Comparison of ENCODE assay signal across 1 cellular context in genomic region chr1:156194300-156194652, GRCh38.
A peak's percentile ranks its signal among the peaks of the same experiment; 100 is the strongest.
TF ChIP-seq lines count a peak whose summit lies in the region.

No MANE protein-coding gene starts in this region.

TF ChIP-seq in HepG2, 621 proteins besides CTCF, POLR2A, EP300 and RAD21 (continued from another document):
- TF ChIP-seq HNRNPK (IDR thresholded peaks at IDR 0.05; ENCODE audit: low read depth, low read length, poor library complexity, severe bottlenecking) (no peak), ZNF569 (CRISPR knock-in tag; IDR thresholded peaks at IDR 0.05; ENCODE audit: borderline replicate concordance) (no peak), PHF5A (CRISPR knock-in tag; IDR thresholded peaks at IDR 0.05; ENCODE audit: low read depth, unreplicated experiment) (peak; percentile 4), ZNF414 (CRISPR knock-in tag; IDR thresholded peaks at IDR 0.05) (no peak), XRCC5 (optimal IDR thresholded peaks at IDR 0.05; ENCODE audit: low read length) (no peak), BCL3 (CRISPR knock-in tag; IDR thresholded peaks at IDR 0.05) (no peak), ZNF674 (CRISPR knock-in tag; IDR thresholded peaks at IDR 0.05; ENCODE audit: low read depth) (no peak), ZNF230 (CRISPR knock-in tag; IDR thresholded peaks at IDR 0.05) (no peak), TSC22D2 (CRISPR knock-in tag; IDR thresholded peaks at IDR 0.05; ENCODE audit: borderline replicate concordance) (no peak), FOXK1 (CRISPR knock-in tag; IDR thresholded peaks at IDR 0.05; ENCODE audit: borderline replicate concordance, low read depth) (no peak), HNF1B (CRISPR knock-in tag; IDR thresholded peaks at IDR 0.05) (0 out of 2 replicates have a peak, but pooled peaks have one; percentile 0), RAD51 (IDR thresholded peaks at IDR 0.05; ENCODE audit: borderline replicate concordance) (peak; percentile 26; the same call in 1 of the 2 replicates), ZSCAN30 (CRISPR knock-in tag; IDR thresholded peaks at IDR 0.05) (no peak), PRPF4 (IDR thresholded peaks at IDR 0.05; ENCODE audit: low read depth, low read length, poor library complexity, severe bottlenecking) (no peak), NR2F6 (IDR thresholded peaks at IDR 0.05) (no peak), NR2F6 (CRISPR knock-in tag; IDR thresholded peaks at IDR 0.05) (no peak), BORCS8-MEF2B (CRISPR knock-in tag; IDR thresholded peaks at IDR 0.05) (no peak), GZF1 (CRISPR knock-in tag; IDR thresholded peaks at IDR 0.05) (no peak), RARA (CRISPR knock-in tag; IDR thresholded peaks at IDR 0.05) (no peak), SPEN (CRISPR knock-in tag; IDR thresholded peaks at IDR 0.05; ENCODE audit: low read depth) (no peak), STAG1 (CRISPR knock-in tag; IDR thresholded peaks at IDR 0.05) (no peak), MEF2D (CRISPR knock-in tag; IDR thresholded peaks at IDR 0.05) (no peak), ZNF331 (CRISPR knock-in tag; IDR thresholded peaks at IDR 0.05) (no peak), ZNF709 (CRISPR knock-in tag; IDR thresholded peaks at IDR 0.05) (no peak), ZNF225 (CRISPR knock-in tag; IDR thresholded peaks at IDR 0.05) (peak; percentile 28; the same call in 1 of the 2 replicates), TBX2 (CRISPR knock-in tag; IDR thresholded peaks at IDR 0.05; ENCODE audit: borderline replicate concordance) (no peak), ZNF329 (CRISPR knock-in tag; IDR thresholded peaks at IDR 0.05; ENCODE audit: low read depth) (no peak), ZNF749 (CRISPR knock-in tag; IDR thresholded peaks at IDR 0.05; ENCODE audit: borderline replicate concordance) (no peak), ZNF547 (CRISPR knock-in tag; IDR thresholded peaks at IDR 0.05) (no peak), TP53 (CRISPR knock-in tag; conservative IDR thresholded peaks at IDR 0.05) (no peak), SRF (IDR thresholded peaks at IDR 0.05; ENCODE audit: low read depth, low read length) (no peak)
- TF ChIP-seq, protein P1, sequence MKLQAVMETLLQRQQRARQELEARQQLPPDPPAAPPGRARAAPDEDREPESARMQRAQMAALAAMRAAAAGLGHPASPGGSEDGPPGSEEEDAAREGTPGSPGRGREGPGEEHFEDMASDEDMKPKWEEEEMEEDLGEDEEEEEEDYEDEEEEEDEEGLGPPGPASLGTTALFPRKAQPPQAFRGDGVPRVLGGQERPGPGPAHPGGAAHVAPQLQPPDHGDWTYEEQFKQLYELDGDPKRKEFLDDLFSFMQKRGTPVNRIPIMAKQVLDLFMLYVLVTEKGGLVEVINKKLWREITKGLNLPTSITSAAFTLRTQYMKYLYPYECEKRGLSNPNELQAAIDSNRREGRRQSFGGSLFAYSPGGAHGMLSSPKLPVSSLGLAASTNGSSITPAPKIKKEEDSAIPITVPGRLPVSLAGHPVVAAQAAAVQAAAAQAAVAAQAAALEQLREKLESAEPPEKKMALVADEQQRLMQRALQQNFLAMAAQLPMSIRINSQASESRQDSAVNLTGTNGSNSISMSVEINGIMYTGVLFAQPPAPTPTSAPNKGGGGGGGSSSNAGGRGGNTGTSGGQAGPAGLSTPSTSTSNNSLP (IDR thresholded peaks at IDR 0.05; ENCODE audit: low read depth, low read length) = no peak
- TF ChIP-seq, protein P2, sequence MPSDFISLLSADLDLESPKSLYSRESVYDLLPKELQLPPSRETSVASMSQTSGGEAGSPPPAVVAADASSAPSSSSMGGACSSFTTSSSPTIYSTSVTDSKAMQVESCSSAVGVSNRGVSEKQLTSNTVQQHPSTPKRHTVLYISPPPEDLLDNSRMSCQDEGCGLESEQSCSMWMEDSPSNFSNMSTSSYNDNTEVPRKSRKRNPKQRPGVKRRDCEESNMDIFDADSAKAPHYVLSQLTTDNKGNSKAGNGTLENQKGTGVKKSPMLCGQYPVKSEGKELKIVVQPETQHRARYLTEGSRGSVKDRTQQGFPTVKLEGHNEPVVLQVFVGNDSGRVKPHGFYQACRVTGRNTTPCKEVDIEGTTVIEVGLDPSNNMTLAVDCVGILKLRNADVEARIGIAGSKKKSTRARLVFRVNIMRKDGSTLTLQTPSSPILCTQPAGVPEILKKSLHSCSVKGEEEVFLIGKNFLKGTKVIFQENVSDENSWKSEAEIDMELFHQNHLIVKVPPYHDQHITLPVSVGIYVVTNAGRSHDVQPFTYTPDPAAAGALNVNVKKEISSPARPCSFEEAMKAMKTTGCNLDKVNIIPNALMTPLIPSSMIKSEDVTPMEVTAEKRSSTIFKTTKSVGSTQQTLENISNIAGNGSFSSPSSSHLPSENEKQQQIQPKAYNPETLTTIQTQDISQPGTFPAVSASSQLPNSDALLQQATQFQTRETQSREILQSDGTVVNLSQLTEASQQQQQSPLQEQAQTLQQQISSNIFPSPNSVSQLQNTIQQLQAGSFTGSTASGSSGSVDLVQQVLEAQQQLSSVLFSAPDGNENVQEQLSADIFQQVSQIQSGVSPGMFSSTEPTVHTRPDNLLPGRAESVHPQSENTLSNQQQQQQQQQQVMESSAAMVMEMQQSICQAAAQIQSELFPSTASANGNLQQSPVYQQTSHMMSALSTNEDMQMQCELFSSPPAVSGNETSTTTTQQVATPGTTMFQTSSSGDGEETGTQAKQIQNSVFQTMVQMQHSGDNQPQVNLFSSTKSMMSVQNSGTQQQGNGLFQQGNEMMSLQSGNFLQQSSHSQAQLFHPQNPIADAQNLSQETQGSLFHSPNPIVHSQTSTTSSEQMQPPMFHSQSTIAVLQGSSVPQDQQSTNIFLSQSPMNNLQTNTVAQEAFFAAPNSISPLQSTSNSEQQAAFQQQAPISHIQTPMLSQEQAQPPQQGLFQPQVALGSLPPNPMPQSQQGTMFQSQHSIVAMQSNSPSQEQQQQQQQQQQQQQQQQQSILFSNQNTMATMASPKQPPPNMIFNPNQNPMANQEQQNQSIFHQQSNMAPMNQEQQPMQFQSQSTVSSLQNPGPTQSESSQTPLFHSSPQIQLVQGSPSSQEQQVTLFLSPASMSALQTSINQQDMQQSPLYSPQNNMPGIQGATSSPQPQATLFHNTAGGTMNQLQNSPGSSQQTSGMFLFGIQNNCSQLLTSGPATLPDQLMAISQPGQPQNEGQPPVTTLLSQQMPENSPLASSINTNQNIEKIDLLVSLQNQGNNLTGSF (CRISPR knock-in tag; IDR thresholded peaks at IDR 0.05) = no peak
- TF ChIP-seq, protein P3, sequence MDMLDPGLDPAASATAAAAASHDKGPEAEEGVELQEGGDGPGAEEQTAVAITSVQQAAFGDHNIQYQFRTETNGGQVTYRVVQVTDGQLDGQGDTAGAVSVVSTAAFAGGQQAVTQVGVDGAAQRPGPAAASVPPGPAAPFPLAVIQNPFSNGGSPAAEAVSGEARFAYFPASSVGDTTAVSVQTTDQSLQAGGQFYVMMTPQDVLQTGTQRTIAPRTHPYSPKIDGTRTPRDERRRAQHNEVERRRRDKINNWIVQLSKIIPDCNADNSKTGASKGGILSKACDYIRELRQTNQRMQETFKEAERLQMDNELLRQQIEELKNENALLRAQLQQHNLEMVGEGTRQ (IDR thresholded peaks at IDR 0.05; ENCODE audit: low read depth, low read length) = peak; percentile 75
- TF ChIP-seq, protein P3 (CRISPR knock-in tag; IDR thresholded peaks at IDR 0.05; ENCODE audit: borderline replicate concordance) = no peak
- TF ChIP-seq, protein P4, sequence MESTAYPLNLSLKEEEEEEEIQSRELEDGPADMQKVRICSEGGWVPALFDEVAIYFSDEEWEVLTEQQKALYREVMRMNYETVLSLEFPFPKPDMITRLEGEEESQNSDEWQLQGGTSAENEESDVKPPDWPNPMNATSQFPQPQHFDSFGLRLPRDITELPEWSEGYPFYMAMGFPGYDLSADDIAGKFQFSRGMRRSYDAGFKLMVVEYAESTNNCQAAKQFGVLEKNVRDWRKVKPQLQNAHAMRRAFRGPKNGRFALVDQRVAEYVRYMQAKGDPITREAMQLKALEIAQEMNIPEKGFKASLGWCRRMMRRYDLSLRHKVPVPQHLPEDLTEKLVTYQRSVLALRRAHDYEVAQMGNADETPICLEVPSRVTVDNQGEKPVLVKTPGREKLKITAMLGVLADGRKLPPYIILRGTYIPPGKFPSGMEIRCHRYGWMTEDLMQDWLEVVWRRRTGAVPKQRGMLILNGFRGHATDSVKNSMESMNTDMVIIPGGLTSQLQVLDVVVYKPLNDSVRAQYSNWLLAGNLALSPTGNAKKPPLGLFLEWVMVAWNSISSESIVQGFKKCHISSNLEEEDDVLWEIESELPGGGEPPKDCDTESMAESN (CRISPR knock-in tag; conservative IDR thresholded peaks at IDR 0.05) = 0 out of 2 replicates have a peak, but pooled peaks have one; percentile 7
